In genomic region chr15:74245342-74245931, GRCh38 we compare ENCODE assay signal across 10 cellular contexts. TPM values are rescaled to one million over a fixed set of nuclear protein-coding genes. Genes with fewer than 3 reads are reported as not detected.
DNase-seq lines count a peak whose midpoint lies in the region; ATAC-seq, FAIRE-seq and TF ChIP-seq lines count a peak whose summit lies in the region.
"Had no signal": no experiment of that assay in that cellular context is flagged by ENCODE, and none has a peak within 500 bp of the region (broad histone marks: within the 10 kb centered on the region; RNA-seq: fewer than 3 reads in every experiment).

No MANE protein-coding gene starts in this region.

- H3K4me3 Mint-ChIP-seq in stimulated activated naive B cell treated with anti-CD40 and anti-IgM and Interleukin-4, amounts not matched to agents 10 μg/mL and 1 μg/mL and 100 μg/mL, for 72 hours: no peak overlapping the region

- no peak overlapping the region for H3K4me3 ChIP-seq in mammary epithelial cell (replicated peaks in 1 of 3; ENCODE audit: insufficient read depth in 1 of 3, low read depth in 2 of 3, low read length in 3 of 3)
- H3K4me3 ChIP-seq in breast epithelium: peak overlapping the region in 1 of 3 donors; percentile 32
- H3K4me3 ChIP-seq in cardiac muscle cell: peak overlapping the region; percentile 4
- H3K4me3 ChIP-seq: PC-9 had no signal

- no peak overlapping the region for H3K4me2 ChIP-seq in mammary epithelial cell (ENCODE audit: insufficient read depth, low read depth, low read length)
- H3K4me2 ChIP-seq: PC-9 had no signal

- H2AFZ ChIP-seq in mammary epithelial cell (ENCODE audit: low read depth, low read length): peak overlapping the region; percentile 23
- H2AFZ ChIP-seq: PC-9 had no signal

- H3K9me3 ChIP-seq in mammary epithelial cell (replicated peaks; ENCODE audit: insufficient read depth, low read length): no peaks in the 10 kb centered on the region
- no peaks in the 10 kb centered on the region for H3K9me3 ChIP-seq in breast epithelium
- H3K9me3 ChIP-seq in cardiac muscle cell (ENCODE audit: low read depth): no peaks in the 10 kb centered on the region

- H3K27ac Mint-ChIP-seq in stimulated activated naive B cell treated with anti-CD40 and anti-IgM and Interleukin-4, amounts not matched to agents 10 μg/mL and 1 μg/mL and 100 μg/mL, for 72 hours: no peak overlapping the region

- CTCF ChIA-PET in mammary epithelial cell (lab: Charles Lee; ENCODE audit: low non-redundant PET): no interaction called here

- H3K9me3 Mint-ChIP-seq in stimulated activated naive B cell treated with anti-CD40 and anti-IgM and Interleukin-4, amounts not matched to agents 10 μg/mL and 1 μg/mL and 100 μg/mL, for 72 hours: no peaks in the 10 kb centered on the region

- H3K79me2 ChIP-seq in mammary epithelial cell (ENCODE audit: insufficient read depth, low read length): no peaks in the 10 kb centered on the region

- intact Hi-C loops in mammary epithelial cell (cut with micrococcal nuclease) (no loop called here), breast epithelium (cut with DNase I; ENCODE audit: low total_unique reads) (no loop called here)

- no TSS peak for BruUV-seq in mammary epithelial cell (replicated peaks; lab: Mats Ljungman, UMichigan)

- H3K36me3 Mint-ChIP-seq in stimulated activated naive B cell treated with anti-CD40 and anti-IgM and Interleukin-4, amounts not matched to agents 10 μg/mL and 1 μg/mL and 100 μg/mL, for 72 hours: no peaks in the 10 kb centered on the region

- no peak for TF ChIP-seq POLR2A in breast epithelium (IDR thresholded peaks at IDR 0.05)

- H3K27me3 Mint-ChIP-seq in stimulated activated naive B cell treated with anti-CD40 and anti-IgM and Interleukin-4, amounts not matched to agents 10 μg/mL and 1 μg/mL and 100 μg/mL, for 72 hours: peaks cover 45 to 57% of the 10 kb centered on the region in 2 donors

- no peaks in the 10 kb centered on the region for H3K36me3 ChIP-seq in mammary epithelial cell (ENCODE audit: insufficient read depth, low read length)
- no peaks in the 10 kb centered on the region for H3K36me3 ChIP-seq in breast epithelium
- H3K36me3 ChIP-seq in cardiac muscle cell: no peaks in the 10 kb centered on the region

- no peak for ATAC-seq in stimulated activated naive B cell treated with anti-CD40 and anti-IgM and Interleukin-4, amounts not matched to agents 10 μg/mL and 1 μg/mL and 100 μg/mL, for 72 hours (replicated peaks)

- peaks cover 20% of the 10 kb centered on the region for H3K4me1 ChIP-seq in mammary epithelial cell (ENCODE audit: insufficient read depth, low read length)
- no peaks in the 10 kb centered on the region for H3K4me1 ChIP-seq in breast epithelium
- peaks cover 21% of the 10 kb centered on the region for H3K4me1 ChIP-seq in cardiac muscle cell (ENCODE audit: low read depth)

- H4K20me1 ChIP-seq in mammary epithelial cell (ENCODE audit: insufficient read depth, low read length): no peaks in the 10 kb centered on the region

- H3K27me3 ChIP-seq in mammary epithelial cell (ENCODE audit: insufficient read depth, low read length) (no peaks in the 10 kb centered on the region), breast epithelium (no peaks in the 10 kb centered on the region), cardiac muscle cell (no peaks in the 10 kb centered on the region)

- H3K4me1 Mint-ChIP-seq in stimulated activated naive B cell treated with anti-CD40 and anti-IgM and Interleukin-4, amounts not matched to agents 10 μg/mL and 1 μg/mL and 100 μg/mL, for 72 hours: peaks cover 0 to 5% of the 10 kb centered on the region in 2 donors

- TF ChIP-seq CTCF in mammary epithelial cell (conservative IDR thresholded peaks at IDR 0.05 in 1 of 2, IDR thresholded peaks at IDR 0.05 in 1 of 2; ENCODE audit: extremely low read depth in 1 of 2, insufficient read depth in 1 of 2, low read depth in 1 of 2, low read length in 2 of 2) (no peak), breast epithelium (IDR thresholded peaks at IDR 0.05) (no peak), cardiac muscle cell (IDR thresholded peaks at IDR 0.05; ENCODE audit: low read depth, low read length) (no peak)

- dilution Hi-C loops in mammary epithelial cell (cut with HindIII; ENCODE audit: low sequenced_read_pairs): no loop called here

- H3K9ac ChIP-seq in mammary epithelial cell (ENCODE audit: insufficient read depth, low read length): no peak overlapping the region

- DNase-seq in mammary epithelial cell: no peak
- no peak for DNase-seq in breast epithelium (ENCODE audit: low spot score in 2 of 2)
- peak; percentile 46 for DNase-seq in NCI-H748 treated with DMSO at 0.1 percent for 48 hours (lab: John Stamatoyannopoulos, UW)
- DNase-seq in cardiac muscle cell (ENCODE audit: low read depth in 1 of 2, low spot score in 1 of 2): peak in 1 of 2 donors; percentile 45
- peak in 38 of 49 donors; percentile 1 to 76 (median 30) for DNase-seq in substantia nigra (lab: John Stamatoyannopoulos, UW)
- DNase-seq in stimulated activated naive B cell treated with anti-CD40 and anti-IgM and Interleukin-4, amounts not matched to agents 10 μg/mL and 1 μg/mL and 100 μg/mL, for 72 hours: no peak
- no peak for DNase-seq in HTR-8/SVneo (ENCODE audit: insufficient read length, low spot score)
- no peak for DNase-seq in RCC 7860 (ENCODE audit: low spot score)
- DNase-seq: aorta, PC-9 had no signal

- in situ Hi-C loops in mammary epithelial cell (cut with MboI; ENCODE audit: low sequenced_read_pairs in 2 of 2): no loop called here

- H3K27ac ChIP-seq in mammary epithelial cell (ENCODE audit: insufficient read depth, low read depth, low read length): no peak overlapping the region
- H3K27ac ChIP-seq in breast epithelium: no peak overlapping the region
- no peak overlapping the region for H3K27ac ChIP-seq in cardiac muscle cell
- no peak overlapping the region for H3K27ac ChIP-seq in substantia nigra (ENCODE audit: low read depth, low read length, poor library complexity, severe bottlenecking)
- H3K27ac ChIP-seq: PC-9 had no signal

- 10% methylated on average over 8 of the region's 36 CpGs for WGBS in mammary epithelial cell (ENCODE audit: low coverage, missing lambda C conversion rate)

- FAIRE-seq in HTR-8/SVneo (lab: Jason Lieb, UNC): no peak
- FAIRE-seq in RCC 7860 (lab: Jason Lieb, UNC): no peak

RNA-seq across cellular contexts. Expression of gene CCDC33, which starts 9.3 kb away (rescaled TPM):
- total RNA-seq in mammary epithelial cell (not detected), breast epithelium (under 1 TPM in 1 of 3 donors, not detected in 2; 0.33 TPM), cardiac muscle cell (2.3 and 9.5 TPM in 2 replicates)
- polyA plus RNA-seq in mammary epithelial cell (0.20 TPM), cardiac muscle cell (3.1 and 6.2 TPM in 2 replicates)
- not detected for polyA minus RNA-seq in mammary epithelial cell
- total RNA-seq: aorta had no signal
- polyA plus RNA-seq: aorta had no signal

RNA-seq across cellular contexts. Expression of gene STRA6, which starts 42.9 kb away (rescaled TPM):
- total RNA-seq in mammary epithelial cell (under 1 TPM in 1 of 2 donors, not detected in 1; 0.17 TPM), breast epithelium (1 to 10 TPM in 1 of 3 donors, under 1 TPM in 1, not detected in 1; 0.98 to 1.0 TPM), cardiac muscle cell (32.5 and 49.6 TPM in 2 replicates)
- polyA plus RNA-seq in mammary epithelial cell (0.15 TPM), cardiac muscle cell (38.6 and 55.5 TPM in 2 replicates)
- not detected for polyA minus RNA-seq in mammary epithelial cell

Comparison
In these comparisons a context has a peak if more than half of its experiments do, and no peak if none do; other contexts are left out.
1. DNase-seq: peak in NCI-H748 treated with DMSO at 0.1 percent for 48 hours (single experiment) and substantia nigra (38 of 49); none in mammary epithelial cell (single experiment), breast epithelium (0 of 2), stimulated activated naive B cell treated with anti-CD40 and anti-IgM and Interleukin-4, amounts not matched to agents 10 μg/mL and 1 μg/mL and 100 μg/mL, for 72 hours (single experiment), HTR-8/SVneo (single experiment) and RCC 7860 (single experiment).
2. RNA of gene STRA6, which starts 42.9 kb away (total RNA-seq): 32.5 to 49.6 TPM in cardiac muscle cell; 0.98 to 1.0 TPM in breast epithelium and 0.17 TPM in mammary epithelial cell; every median in the first group is over 10 times any median in the second.